Comparison of ENCODE assay signal across 8 cellular contexts in genomic region chr9:22446589-22446949, GRCh38. TPM values are rescaled to one million over a fixed set of nuclear protein-coding genes. Genes with fewer than 3 reads are reported as not detected.
DNase-seq lines count a peak whose midpoint lies in the region; ATAC-seq and TF ChIP-seq lines count a peak whose summit lies in the region.

Gene DMRTA1 (plus strand): TSS chr9:22446824. CDS start chr9:22447066, 242 bp downstream.

- peak within 1 kb of the TSS; percentile 28 for H3K4me3 Mint-ChIP-seq in activated T-helper 1 cell treated with anti-CD3 and anti-CD28 coated beads, Interleukin-12 subunit alpha, Interleukin-12 subunit beta, Interleukin-2, Interleukin-4 antibody, amounts not matched to agents 30 ng/mL and 10 ng/mL and 1 ng/mL, durations not matched to agents 14 hours and 24 hours and 36 hours
- peak within 1 kb of the TSS; percentile 93 for H3K4me3 Mint-ChIP-seq in neural crest cell

- H3K4me1 Mint-ChIP-seq in activated T-helper 1 cell treated with anti-CD3 and anti-CD28 coated beads, Interleukin-12 subunit alpha, Interleukin-12 subunit beta, Interleukin-2, Interleukin-4 antibody, amounts not matched to agents 30 ng/mL and 10 ng/mL and 1 ng/mL, durations not matched to agents 14 hours and 24 hours and 36 hours (ENCODE audit: low read depth), result no peaks in the 10 kb centered on the region
- peaks cover 19% of the 10 kb centered on the region for H3K4me1 Mint-ChIP-seq in neural crest cell

- no peak for TF ChIP-seq CTCF in neural crest cell (conservative IDR thresholded peaks at IDR 0.05)

- H3K27ac Mint-ChIP-seq in activated T-helper 1 cell treated with anti-CD3 and anti-CD28 coated beads, Interleukin-12 subunit alpha, Interleukin-12 subunit beta, Interleukin-2, Interleukin-4 antibody, amounts not matched to agents 30 ng/mL and 10 ng/mL and 1 ng/mL, durations not matched to agents 14 hours and 24 hours and 36 hours, result no peak within 1 kb of the TSS
- peak within 1 kb of the TSS; percentile 94 for H3K27ac Mint-ChIP-seq in neural crest cell (ENCODE audit: unreplicated experiment)

- peak; percentile 21 for ATAC-seq in GM19452 (IDR thresholded peaks at IDR 0.05; ENCODE audit: unreplicated experiment)

- H3K36me3 Mint-ChIP-seq in activated T-helper 1 cell treated with anti-CD3 and anti-CD28 coated beads, Interleukin-12 subunit alpha, Interleukin-12 subunit beta, Interleukin-2, Interleukin-4 antibody, amounts not matched to agents 30 ng/mL and 10 ng/mL and 1 ng/mL, durations not matched to agents 14 hours and 24 hours and 36 hours (ENCODE audit: low read depth), result no peaks in the 10 kb centered on the region
- H3K36me3 Mint-ChIP-seq in neural crest cell (ENCODE audit: low read depth), result peaks cover under 1% of the 10 kb centered on the region

- intact Hi-C loops in activated T-helper 1 cell treated with anti-CD3 and anti-CD28 coated beads, Interleukin-12 subunit alpha, Interleukin-12 subunit beta, Interleukin-2, Interleukin-4 antibody, amounts not matched to agents 30 ng/mL and 10 ng/mL and 1 ng/mL, durations not matched to agents 14 hours and 24 hours and 36 hours (cut with micrococcal nuclease), result loop anchor here (5.0 kb wide), 1 partner anchor 479 kb away; no protein-coding TSS in a partner anchor

- peaks cover under 1% of the 10 kb centered on the region for H3K9me3 Mint-ChIP-seq in activated T-helper 1 cell treated with anti-CD3 and anti-CD28 coated beads, Interleukin-12 subunit alpha, Interleukin-12 subunit beta, Interleukin-2, Interleukin-4 antibody, amounts not matched to agents 30 ng/mL and 10 ng/mL and 1 ng/mL, durations not matched to agents 14 hours and 24 hours and 36 hours
- peaks cover 3% of the 10 kb centered on the region for H3K9me3 Mint-ChIP-seq in neural crest cell

- peaks cover 37% of the 10 kb centered on the region for H3K27me3 Mint-ChIP-seq in activated T-helper 1 cell treated with anti-CD3 and anti-CD28 coated beads, Interleukin-12 subunit alpha, Interleukin-12 subunit beta, Interleukin-2, Interleukin-4 antibody, amounts not matched to agents 30 ng/mL and 10 ng/mL and 1 ng/mL, durations not matched to agents 14 hours and 24 hours and 36 hours (ENCODE audit: insufficient read depth)
- H3K27me3 Mint-ChIP-seq in neural crest cell (ENCODE audit: low read depth), result peaks cover 31% of the 10 kb centered on the region

- peak; percentile 7 for DNase-seq in CD1c-positive myeloid dendritic cell (ENCODE audit: extremely low spot score)
- DNase-seq in NCI-H1048 (lab: John Stamatoyannopoulos, UW), result peak; percentile 45
- no peak for DNase-seq in activated T-helper 1 cell treated with anti-CD3 and anti-CD28 coated beads, Interleukin-12 subunit alpha, Interleukin-12 subunit beta, Interleukin-2, Interleukin-4 antibody, amounts not matched to agents 30 ng/mL and 10 ng/mL and 1 ng/mL, durations not matched to agents 14 hours and 24 hours and 36 hours (ENCODE audit: low spot score)
- peak; percentile 88 for DNase-seq in glomerular visceral epithelial cell (ENCODE audit: extremely low spot score)
- peak; percentile 66 for DNase-seq in neural crest cell (ENCODE audit: low read depth, low spot score)
- DNase-seq in central memory CD4-positive, alpha-beta T cell, result no peak
- no peak for DNase-seq in KG1 (lab: John Stamatoyannopoulos, UW)

RNA-seq across cellular contexts. Expression of gene DMRTA1, which starts in this region (rescaled TPM):
- total RNA-seq in activated T-helper 1 cell treated with anti-CD3 and anti-CD28 coated beads, Interleukin-12 subunit alpha, Interleukin-12 subunit beta, Interleukin-2, Interleukin-4 antibody, amounts not matched to agents 30 ng/mL and 10 ng/mL and 1 ng/mL, durations not matched to agents 14 hours and 24 hours and 36 hours, result not detected in 2 replicates
- 2.4 and 2.7 TPM in 2 replicates for total RNA-seq in neural crest cell

Comparison
In these comparisons a context has a peak if more than half of its experiments do, and no peak if none do; other contexts are left out.
1. DNase-seq: peak in CD1c-positive myeloid dendritic cell (single experiment), NCI-H1048 (single experiment), glomerular visceral epithelial cell (single experiment) and neural crest cell (single experiment); none in activated T-helper 1 cell treated with anti-CD3 and anti-CD28 coated beads, Interleukin-12 subunit alpha, Interleukin-12 subunit beta, Interleukin-2, Interleukin-4 antibody, amounts not matched to agents 30 ng/mL and 10 ng/mL and 1 ng/mL, durations not matched to agents 14 hours and 24 hours and 36 hours (single experiment), central memory CD4-positive, alpha-beta T cell (single experiment) and KG1 (single experiment).